ENCODE assay signal across 12 cellular contexts in the genomic region with DNA sequence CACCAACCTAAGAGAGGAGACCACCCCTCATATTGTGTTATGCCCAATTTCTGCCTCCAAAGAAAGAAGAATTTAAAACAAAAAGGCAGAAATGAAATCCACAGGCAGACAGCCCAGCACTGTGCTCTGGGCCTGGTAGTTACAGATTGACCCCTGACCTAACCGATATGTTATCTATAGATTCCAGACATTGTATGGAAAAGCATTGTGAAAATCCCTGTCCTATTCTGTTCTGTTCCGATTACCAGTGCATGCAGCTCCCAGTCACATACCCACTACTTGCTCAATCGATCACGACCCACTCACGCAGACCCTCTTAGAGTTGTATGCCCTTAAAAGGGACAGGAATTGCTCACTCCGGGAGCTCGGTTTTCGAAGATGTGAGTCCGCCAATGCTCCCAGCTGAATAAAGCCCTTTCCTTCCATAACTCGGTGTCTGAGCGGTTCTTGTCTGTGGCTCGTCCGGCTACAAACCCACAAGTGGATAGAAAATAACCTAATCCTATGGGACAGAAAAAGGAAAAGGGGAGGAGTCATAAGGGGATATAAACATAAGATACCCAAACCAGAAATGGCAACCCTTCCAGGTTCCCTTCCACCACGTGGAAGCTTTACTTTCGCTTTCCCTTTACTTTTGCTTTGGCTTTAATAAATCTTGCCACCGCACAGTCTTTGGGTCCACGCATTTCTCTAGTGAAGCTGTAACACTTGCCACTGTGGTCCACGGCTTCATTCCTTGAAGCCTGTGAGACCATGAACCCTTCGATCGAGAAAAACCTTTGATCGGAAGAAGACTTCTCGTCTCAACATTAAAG. TPM values are rescaled to one million over a fixed set of nuclear protein-coding genes. Genes with fewer than 3 reads are reported as not detected.
DNase-seq lines count a peak whose midpoint lies in the region; ATAC-seq and TF ChIP-seq lines count a peak whose summit lies in the region.
"Had no signal": no experiment of that assay in that cellular context is flagged by ENCODE, and none has a peak within 500 bp of the region (broad histone marks: within the 10 kb centered on the region; RNA-seq: fewer than 3 reads in every experiment).

No MANE protein-coding gene starts in this region.

- H3K4me1 ChIP-seq in spleen: peaks cover 7 to 41% (median 28%) of the 10 kb centered on the region in 6 donors

- no peaks in the 10 kb centered on the region for H3K9me3 ChIP-seq in spleen

- CTCF ChIA-PET in activated B cell treated with CpG ODN at 0.5 μM for 24 hours (lab: Charles Lee): no interaction called here

- TF ChIP-seq POLR2A in spleen (IDR thresholded peaks at IDR 0.05): no peak

- TF ChIP-seq CTCF in activated B cell treated with CpG ODN at 0.5 μM for 24 hours (IDR thresholded peaks at IDR 0.05): no peak
- TF ChIP-seq CTCF in spleen (IDR thresholded peaks at IDR 0.05 in 8 of 11, conservative IDR thresholded peaks at IDR 0.05 in 3 of 11): no peak

- H3K27me3 Mint-ChIP-seq in activated B cell treated with CpG ODN at 0.5 μM for 24 hours: no peaks in the 10 kb centered on the region

- H3K27ac Mint-ChIP-seq in activated B cell treated with CpG ODN at 0.5 μM for 24 hours: peak overlapping the region; percentile 97

- H3K27me3 ChIP-seq in spleen (replicated peaks in 1 of 7): no peaks in the 10 kb centered on the region

- ATAC-seq in HG02798 (IDR thresholded peaks at IDR 0.05; ENCODE audit: poor library complexity, unreplicated experiment) (peak; percentile 17), activated B cell treated with CpG ODN at 0.5 μM for 24 hours (ENCODE audit: low read depth) (peak; percentile 8), HG02623 (IDR thresholded peaks at IDR 0.05; ENCODE audit: unreplicated experiment) (no peak)

- H3K9me3 Mint-ChIP-seq in activated B cell treated with CpG ODN at 0.5 μM for 24 hours: peaks cover 5% of the 10 kb centered on the region

- 85 to 89% (median 88%) methylated on average over 9 to 22 of the region's 22 CpGs for WGBS in spleen, 5 donors

- peak overlapping the region; percentile 50 for H3K4me3 Mint-ChIP-seq in activated B cell treated with CpG ODN at 0.5 μM for 24 hours

- H3K27ac ChIP-seq in spleen: peak overlapping the region in 5 of 8 donors; percentile 16 to 76 (median 63)
- no peak overlapping the region for H3K27ac ChIP-seq in caudate nucleus (ENCODE audit: low read depth, low read length)

- H3K4me3 ChIP-seq in spleen: peak overlapping the region in 1 of 8 donors; percentile 18
- H3K4me3 ChIP-seq: lung had no signal

- H3K36me3 Mint-ChIP-seq in activated B cell treated with CpG ODN at 0.5 μM for 24 hours (ENCODE audit: low read depth): no peaks in the 10 kb centered on the region

- H3K36me3 ChIP-seq in spleen: no peaks in the 10 kb centered on the region

- peak; percentile 58 for DNase-seq in activated CD8-positive, alpha-beta memory T cell treated with anti-CD3 and anti-CD28 coated beads for 24 hours
- no peak for DNase-seq in activated CD8-positive, alpha-beta memory T cell treated with anti-CD3 and anti-CD28 coated beads, Interleukin-2, amount 50 U/mL, for 48 hours
- DNase-seq in activated B cell treated with CpG ODN at 0.5 μM for 24 hours: no peak
- no peak for DNase-seq in spleen
- no peak for DNase-seq in islet precursor cell
- no peak for DNase-seq in caudate nucleus (lab: John Stamatoyannopoulos, UW)
- DNase-seq: NCI-H2107, SHP77 had no signal

- peaks cover 62% of the 10 kb centered on the region for H3K4me1 Mint-ChIP-seq in activated B cell treated with CpG ODN at 0.5 μM for 24 hours

- POLR2A ChIA-PET in activated B cell treated with CpG ODN at 0.5 μM for 24 hours (lab: Charles Lee): interaction anchor here (0.9 to 1.9 kb wide), 6 partner anchors 24 to 407 kb away, joined by 3 to 9 read pairs (median 4); partner anchors contain the start of genes ARHGAP31, COX17 and TMEM39A

- intact Hi-C loops in activated B cell treated with CpG ODN at 0.5 μM for 24 hours (cut with micrococcal nuclease): loop anchor here (1.0 to 5.0 kb wide), 8 partner anchors 24 to 1041 kb away; partner anchors contain the start of genes COX17, GTF2E1, LRRC58 and RABL3
- intact Hi-C loops in spleen (cut with DNase I; ENCODE audit: low total_unique reads): no loop called here

RNA-seq across cellular contexts. Expression of gene CFAP91, which starts 1.7 kb away (rescaled TPM):
- total RNA-seq in activated B cell treated with CpG ODN at 0.5 μM for 24 hours: 8.5 and 12.9 TPM in 2 replicates
- total RNA-seq in spleen: 100 to 1,000 TPM in 1 of 7 donors, 10 to 100 TPM in 6; 30.2 to 141 (median 68.2) TPM
- polyA plus RNA-seq in spleen: 10 to 100 TPM; 11.0 to 33.7 (median 24.2) TPM
- total RNA-seq: chondrocyte had no signal

RNA-seq across cellular contexts. Expression of gene COX17, which starts 23.9 kb away (rescaled TPM):
- 58.8 and 58.9 TPM in 2 replicates for total RNA-seq in activated B cell treated with CpG ODN at 0.5 μM for 24 hours
- 10 to 100 TPM; 30.4 to 58.5 (median 38.4) TPM for total RNA-seq in spleen
- polyA plus RNA-seq in spleen: 100 to 1,000 TPM in 2 of 3 donors, 10 to 100 TPM in 1; 97.4 to 136 (median 115) TPM

RNA-seq across cellular contexts. Expression of gene POPDC2, which starts 40.7 kb away (rescaled TPM):
- total RNA-seq in activated B cell treated with CpG ODN at 0.5 μM for 24 hours (5.5 and 6.7 TPM in 2 replicates), spleen (1 to 10 TPM; 4.8 to 9.8 (median 6.9) TPM)
- 1 to 10 TPM; 3.1 to 8.3 (median 7.0) TPM for polyA plus RNA-seq in spleen
